ENCODE assay signal across 11 cellular contexts in genomic region chr2:219688560-219689445, GRCh38.
DNase-seq lines count a peak whose midpoint lies in the region; ATAC-seq and TF ChIP-seq lines count a peak whose summit lies in the region.
"Had no signal": no experiment of that assay in that cellular context is flagged by ENCODE, and none has a peak within 500 bp of the region (broad histone marks: within the 10 kb centered on the region; RNA-seq: fewer than 3 reads in every experiment).

No MANE protein-coding gene starts in this region.

- no peak for TF ChIP-seq POLR2A in stomach (IDR thresholded peaks at IDR 0.05)

- peaks cover 47% of the 10 kb centered on the region for H3K4me1 Mint-ChIP-seq in Calu3 (ENCODE audit: low read depth, unreplicated experiment)
- peaks cover 3% of the 10 kb centered on the region for H3K4me1 Mint-ChIP-seq in activated CD8-positive, alpha-beta T cell treated with anti-CD3 and anti-CD28 coated beads for 36 hours (ENCODE audit: low read depth)

- H3K27ac ChIP-seq in PC-3 (ENCODE audit: low read length): peak overlapping the region; percentile 98
- H3K27ac ChIP-seq in stomach: peak overlapping the region in 2 of 5 donors; percentile 37 to 39
- H3K27ac ChIP-seq: suprapubic skin had no signal

- H3K9ac ChIP-seq in PC-3 (ENCODE audit: low read length): peak overlapping the region; percentile 81

- peak overlapping the region; percentile 57 for H3K4me3 Mint-ChIP-seq in Calu3 (ENCODE audit: low read depth, unreplicated experiment)
- no peak overlapping the region for H3K4me3 Mint-ChIP-seq in activated CD8-positive, alpha-beta T cell treated with anti-CD3 and anti-CD28 coated beads for 36 hours
- H3K4me3 Mint-ChIP-seq: activated naive CD4-positive, alpha-beta T cell treated with anti-CD3 and anti-CD28 coated beads, Interleukin-2, amount 50 U/mL, for 24 hours had no signal

- POLR2A ChIA-PET in PC-3 (lab: Charles Lee; ENCODE audit: unreplicated experiment): interaction anchor here (0.6 to 1.0 kb wide), 5 partner anchors 30 to 687 kb away, joined by 3 to 7 read pairs (median 3); partner anchors contain the start of gene STK11IP
- POLR2A ChIA-PET in activated CD8-positive, alpha-beta T cell treated with anti-CD3 and anti-CD28 coated beads for 36 hours (lab: Charles Lee): no interaction called here

- WGBS in stomach, 5 donors: 67 to 82% (median 75%) methylated on average over 23 of the region's 23 CpGs

- H3K27me3 Mint-ChIP-seq in Calu3 (ENCODE audit: unreplicated experiment): no peaks in the 10 kb centered on the region
- H3K27me3 Mint-ChIP-seq in activated CD8-positive, alpha-beta T cell treated with anti-CD3 and anti-CD28 coated beads for 36 hours: peaks cover 23% of the 10 kb centered on the region

- no peaks in the 10 kb centered on the region for H3K9me2 ChIP-seq in PC-3 (replicated peaks; ENCODE audit: low read length)

- no peak for TF ChIP-seq EP300 in stomach (IDR thresholded peaks at IDR 0.05)

- H4K20me1 ChIP-seq in PC-3 (ENCODE audit: low read length): no peaks in the 10 kb centered on the region

- CTCF ChIA-PET in Calu3 (lab: Charles Lee): interaction anchor here (0.5 to 2.2 kb wide), 15 partner anchors 11 to 528 kb away, joined by 3 to 17 read pairs (median 6); partner anchors contain the start of genes CHPF and TMEM198
- CTCF ChIA-PET in PC-3 (lab: Charles Lee): interaction anchor here (0.5 to 2.6 kb wide), 7 partner anchors 43 to 280 kb away, joined by 3 to 14 read pairs (median 5); partner anchors contain the start of genes CHPF, OBSL1 and STK11IP
- CTCF ChIA-PET in activated CD8-positive, alpha-beta T cell treated with anti-CD3 and anti-CD28 coated beads for 36 hours (lab: Charles Lee): interaction anchor here (0.6 to 2.6 kb wide), 20 partner anchors 8 to 193 kb away, joined by 3 to 27 read pairs (median 4); partner anchors contain the start of genes CHPF, STK11IP and TMEM198

- TF ChIP-seq CTCF in Calu3 (IDR thresholded peaks at IDR 0.05; ENCODE audit: unreplicated experiment) (no peak), PC-3 (conservative IDR thresholded peaks at IDR 0.05; ENCODE audit: low read depth, low read length) (no peak), stomach (IDR thresholded peaks at IDR 0.05) (no peak)
- TF ChIP-seq CTCF in activated CD8-positive, alpha-beta T cell treated with anti-CD3 and anti-CD28 coated beads for 36 hours (IDR thresholded peaks at IDR 0.05): no peak

- peak overlapping the region; percentile 74 for H2AFZ ChIP-seq in PC-3 (ENCODE audit: low read length)

- H3K9me3 Mint-ChIP-seq in Calu3 (ENCODE audit: low read depth, unreplicated experiment): no peaks in the 10 kb centered on the region
- H3K9me3 Mint-ChIP-seq in activated CD8-positive, alpha-beta T cell treated with anti-CD3 and anti-CD28 coated beads for 36 hours: no peaks in the 10 kb centered on the region
- H3K9me3 Mint-ChIP-seq: activated naive CD4-positive, alpha-beta T cell treated with anti-CD3 and anti-CD28 coated beads, Interleukin-2, amount 50 U/mL, for 24 hours had no signal

- H3K36me3 Mint-ChIP-seq in Calu3 (ENCODE audit: insufficient read depth, unreplicated experiment): peaks cover 35% of the 10 kb centered on the region
- H3K36me3 Mint-ChIP-seq in activated CD8-positive, alpha-beta T cell treated with anti-CD3 and anti-CD28 coated beads for 36 hours (ENCODE audit: low read depth): no peaks in the 10 kb centered on the region
- H3K36me3 Mint-ChIP-seq: activated naive CD4-positive, alpha-beta T cell treated with anti-CD3 and anti-CD28 coated beads, Interleukin-2, amount 50 U/mL, for 24 hours had no signal

- H3K79me2 ChIP-seq in PC-3 (ENCODE audit: low read length): no peaks in the 10 kb centered on the region

- H3F3A ChIP-seq in PC-3 (ENCODE audit: low read length, unreplicated experiment): peaks cover 7% of the 10 kb centered on the region

- peak; percentile 50 for ATAC-seq in PC-3
- ATAC-seq in activated CD8-positive, alpha-beta T cell treated with anti-CD3 and anti-CD28 coated beads for 36 hours: no peak

- no peaks in the 10 kb centered on the region for H3K36me3 ChIP-seq in PC-3 (ENCODE audit: low read depth, low read length)
- no peaks in the 10 kb centered on the region for H3K36me3 ChIP-seq in stomach
- H3K36me3 ChIP-seq: suprapubic skin had no signal

- H3K27ac Mint-ChIP-seq in Calu3 (ENCODE audit: unreplicated experiment): peak overlapping the region; percentile 100
- no peak overlapping the region for H3K27ac Mint-ChIP-seq in activated CD8-positive, alpha-beta T cell treated with anti-CD3 and anti-CD28 coated beads for 36 hours
- H3K27ac Mint-ChIP-seq: activated naive CD4-positive, alpha-beta T cell treated with anti-CD3 and anti-CD28 coated beads, Interleukin-2, amount 50 U/mL, for 24 hours had no signal

- H3K4me3 ChIP-seq in PC-3 (ENCODE audit: low read length) (peak overlapping the region; percentile 59), stomach (no peak overlapping the region)
- H3K4me3 ChIP-seq: suprapubic skin had no signal

- H3K4me2 ChIP-seq in PC-3 (ENCODE audit: low read length): peak overlapping the region; percentile 88

- H3K27me3 ChIP-seq in PC-3 (ENCODE audit: low read length) (no peaks in the 10 kb centered on the region), stomach (peaks cover 0 to 12% (median 11%) of the 10 kb centered on the region in 3 donors)

- BruUV-seq in Calu3 (replicated peaks; lab: Mats Ljungman, UMichigan): TSS peak; percentile 15
- BruUV-seq in PC-3 (replicated peaks; lab: Mats Ljungman, UMichigan): TSS peak; percentile 66

- H3K4me1 ChIP-seq in PC-3 (ENCODE audit: insufficient read depth, low read length) (peaks cover 59% of the 10 kb centered on the region), stomach (peaks cover 0 to 18% (median 7%) of the 10 kb centered on the region in 4 donors)

- peak; percentile 72 for DNase-seq in Calu3
- peak; percentile 96 for DNase-seq in PC-3
- DNase-seq in epidermal melanocyte (ENCODE audit: insufficient read length, low spot score): peak; percentile 37
- DNase-seq in myocyte (ENCODE audit: low read depth): peak; percentile 97
- no peak for DNase-seq in T-helper 1 cell
- no peak for DNase-seq in activated CD8-positive, alpha-beta T cell treated with anti-CD3 and anti-CD28 coated beads for 36 hours
- no peak for DNase-seq in stomach
- DNase-seq in GDM1 (lab: John Stamatoyannopoulos, UW): no peak
- DNase-seq: NCI-H2107 had no signal

- H3K9me3 ChIP-seq in PC-3 (ENCODE audit: low read length): no peaks in the 10 kb centered on the region
- H3K9me3 ChIP-seq in stomach: no peaks in the 10 kb centered on the region
- H3K9me3 ChIP-seq: suprapubic skin had no signal

- intact Hi-C loops in Calu3 (cut with micrococcal nuclease; ENCODE audit: unreplicated experiment): loop anchor here (1.0 kb wide), 3 partner anchors 27 to 148 kb away; no protein-coding TSS in a partner anchor
- intact Hi-C loops in PC-3 (cut with micrococcal nuclease): loop anchor here (1.0 kb wide), 4 partner anchors 33 to 146 kb away; partner anchors contain the start of genes CHPF and STK11IP
- intact Hi-C loops in activated CD8-positive, alpha-beta T cell treated with anti-CD3 and anti-CD28 coated beads for 36 hours (cut with micrococcal nuclease): loop anchor here (5.0 kb wide), 1 partner anchor 147 kb away; the partner anchor contains the start of genes CHPF and TMEM198
- intact Hi-C loops in stomach (cut with DNase I; ENCODE audit: low total_unique reads): no loop called here

Comparison
In these comparisons a context has a peak if more than half of its experiments do, and no peak if none do; other contexts are left out.
1. DNase-seq: peak in Calu3 (single experiment), PC-3 (single experiment), epidermal melanocyte (single experiment) and myocyte (single experiment); none in T-helper 1 cell (0 of 5), activated CD8-positive, alpha-beta T cell treated with anti-CD3 and anti-CD28 coated beads for 36 hours (single experiment), stomach (single experiment) and GDM1 (single experiment).